Comparison of ENCODE assay signal across 1 cellular context in the genomic region with DNA sequence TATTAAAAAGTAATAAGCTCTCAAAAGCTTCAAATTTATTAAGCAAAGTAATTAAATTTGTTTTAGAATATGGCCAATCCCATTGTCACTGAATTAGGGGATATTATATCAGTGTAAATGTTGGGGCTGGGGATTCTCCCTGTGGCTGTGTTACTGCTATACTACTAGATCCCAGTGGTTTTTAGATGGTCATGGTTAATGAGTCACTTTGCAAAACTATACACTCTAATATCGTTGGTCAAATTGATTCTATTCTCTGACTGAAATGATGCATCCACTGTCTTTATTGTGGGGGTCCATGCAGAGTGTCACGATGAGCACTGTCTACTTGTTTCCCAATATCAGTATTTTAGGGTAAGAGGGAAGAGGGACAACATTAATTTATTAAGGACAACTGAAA.
TF ChIP-seq lines count a peak whose summit lies in the region.

No MANE protein-coding gene starts in this region.

TF ChIP-seq in GM23338, 12 proteins besides CTCF, POLR2A, EP300 and RAD21 (continued from another document):
- TF ChIP-seq, protein P1, sequence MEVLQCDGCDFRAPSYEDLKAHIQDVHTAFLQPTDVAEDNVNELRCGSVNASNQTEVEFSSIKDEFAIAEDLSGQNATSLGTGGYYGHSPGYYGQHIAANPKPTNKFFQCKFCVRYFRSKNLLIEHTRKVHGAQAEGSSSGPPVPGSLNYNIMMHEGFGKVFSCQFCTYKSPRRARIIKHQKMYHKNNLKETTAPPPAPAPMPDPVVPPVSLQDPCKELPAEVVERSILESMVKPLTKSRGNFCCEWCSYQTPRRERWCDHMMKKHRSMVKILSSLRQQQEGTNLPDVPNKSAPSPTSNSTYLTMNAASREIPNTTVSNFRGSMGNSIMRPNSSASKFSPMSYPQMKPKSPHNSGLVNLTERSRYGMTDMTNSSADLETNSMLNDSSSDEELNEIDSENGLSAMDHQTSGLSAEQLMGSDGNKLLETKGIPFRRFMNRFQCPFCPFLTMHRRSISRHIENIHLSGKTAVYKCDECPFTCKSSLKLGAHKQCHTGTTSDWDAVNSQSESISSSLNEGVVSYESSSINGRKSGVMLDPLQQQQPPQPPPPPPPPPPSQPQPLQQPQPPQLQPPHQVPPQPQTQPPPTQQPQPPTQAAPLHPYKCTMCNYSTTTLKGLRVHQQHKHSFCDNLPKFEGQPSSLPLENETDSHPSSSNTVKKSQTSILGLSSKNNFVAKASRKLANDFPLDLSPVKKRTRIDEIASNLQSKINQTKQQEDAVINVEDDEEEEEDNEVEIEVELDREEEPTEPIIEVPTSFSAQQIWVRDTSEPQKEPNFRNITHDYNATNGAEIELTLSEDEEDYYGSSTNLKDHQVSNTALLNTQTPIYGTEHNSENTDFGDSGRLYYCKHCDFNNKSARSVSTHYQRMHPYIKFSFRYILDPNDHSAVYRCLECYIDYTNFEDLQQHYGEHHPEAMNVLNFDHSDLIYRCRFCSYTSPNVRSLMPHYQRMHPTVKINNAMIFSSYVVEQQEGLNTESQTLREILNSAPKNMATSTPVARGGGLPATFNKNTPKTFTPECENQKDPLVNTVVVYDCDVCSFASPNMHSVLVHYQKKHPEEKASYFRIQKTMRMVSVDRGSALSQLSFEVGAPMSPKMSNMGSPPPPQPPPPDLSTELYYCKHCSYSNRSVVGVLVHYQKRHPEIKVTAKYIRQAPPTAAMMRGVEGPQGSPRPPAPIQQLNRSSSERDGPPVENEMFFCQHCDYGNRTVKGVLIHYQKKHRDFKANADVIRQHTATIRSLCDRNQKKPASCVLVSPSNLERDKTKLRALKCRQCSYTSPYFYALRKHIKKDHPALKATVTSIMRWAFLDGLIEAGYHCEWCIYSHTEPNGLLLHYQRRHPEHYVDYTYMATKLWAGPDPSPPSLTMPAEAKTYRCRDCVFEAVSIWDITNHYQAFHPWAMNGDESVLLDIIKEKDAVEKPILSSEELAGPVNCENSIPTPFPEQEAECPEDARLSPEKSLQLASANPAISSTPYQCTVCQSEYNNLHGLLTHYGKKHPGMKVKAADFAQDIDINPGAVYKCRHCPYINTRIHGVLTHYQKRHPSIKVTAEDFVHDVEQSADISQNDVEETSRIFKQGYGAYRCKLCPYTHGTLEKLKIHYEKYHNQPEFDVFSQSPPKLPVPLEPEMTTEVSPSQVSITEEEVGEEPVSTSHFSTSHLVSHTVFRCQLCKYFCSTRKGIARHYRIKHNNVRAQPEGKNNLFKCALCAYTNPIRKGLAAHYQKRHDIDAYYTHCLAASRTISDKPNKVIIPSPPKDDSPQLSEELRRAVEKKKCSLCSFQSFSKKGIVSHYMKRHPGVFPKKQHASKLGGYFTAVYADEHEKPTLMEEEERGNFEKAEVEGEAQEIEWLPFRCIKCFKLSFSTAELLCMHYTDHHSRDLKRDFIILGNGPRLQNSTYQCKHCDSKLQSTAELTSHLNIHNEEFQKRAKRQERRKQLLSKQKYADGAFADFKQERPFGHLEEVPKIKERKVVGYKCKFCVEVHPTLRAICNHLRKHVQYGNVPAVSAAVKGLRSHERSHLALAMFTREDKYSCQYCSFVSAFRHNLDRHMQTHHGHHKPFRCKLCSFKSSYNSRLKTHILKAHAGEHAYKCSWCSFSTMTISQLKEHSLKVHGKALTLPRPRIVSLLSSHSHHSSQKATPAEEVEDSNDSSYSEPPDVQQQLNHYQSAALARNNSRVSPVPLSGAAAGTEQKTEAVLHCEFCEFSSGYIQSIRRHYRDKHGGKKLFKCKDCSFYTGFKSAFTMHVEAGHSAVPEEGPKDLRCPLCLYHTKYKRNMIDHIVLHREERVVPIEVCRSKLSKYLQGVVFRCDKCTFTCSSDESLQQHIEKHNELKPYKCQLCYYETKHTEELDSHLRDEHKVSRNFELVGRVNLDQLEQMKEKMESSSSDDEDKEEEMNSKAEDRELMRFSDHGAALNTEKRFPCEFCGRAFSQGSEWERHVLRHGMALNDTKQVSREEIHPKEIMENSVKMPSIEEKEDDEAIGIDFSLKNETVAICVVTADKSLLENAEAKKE (CRISPR knock-in tag; IDR thresholded peaks at IDR 0.05), result no peak
- TF ChIP-seq NANOG (IDR thresholded peaks at IDR 0.05; ENCODE audit: borderline replicate concordance) (no peak), STAT1 (IDR thresholded peaks at IDR 0.05; ENCODE audit: unreplicated experiment) (no peak), CREB1 (CRISPR knock-in tag; IDR thresholded peaks at IDR 0.05; ENCODE audit: low read depth) (no peak), JUNB (IDR thresholded peaks at IDR 0.05; ENCODE audit: unreplicated experiment) (no peak), ZNF331 (CRISPR knock-in tag; IDR thresholded peaks at IDR 0.05; ENCODE audit: low read depth) (no peak), EZH2phosphoT487 (IDR thresholded peaks at IDR 0.05; ENCODE audit: unreplicated experiment) (no peak)
